ENCODE assay signal across 30 cellular contexts in genomic region chr5:157721159-157721558, GRCh38. TPM values are rescaled to one million over a fixed set of nuclear protein-coding genes. Genes with fewer than 3 reads are reported as not detected.
"Had no signal": no experiment of that assay in that cellular context is flagged by ENCODE, and none has a peak within 500 bp of the region (broad histone marks: within the 10 kb centered on the region; RNA-seq: fewer than 3 reads in every experiment).

No MANE protein-coding gene starts in this region.

- H3K27ac Mint-ChIP-seq: activated naive CD4-positive, alpha-beta T cell treated with anti-CD3 and anti-CD28 coated beads for 36 hours; activated naive CD8-positive, alpha-beta T cell; activated T-helper 17 cell treated with anti-CD3 and anti-CD28 coated beads, Interleukin-2, amount 50 U/mL, for 72 hours; brain; T-helper 2 cell treated with Interferon-gamma antibody and Interleukin-4, amounts not matched to agents 5 μg/mL and 100 μg/mL, for 36 hours; WTC11 had no signal

- H3K4me3 Mint-ChIP-seq: activated naive CD4-positive, alpha-beta T cell treated with anti-CD3 and anti-CD28 coated beads for 36 hours; activated naive CD8-positive, alpha-beta T cell; activated T-helper 17 cell treated with anti-CD3 and anti-CD28 coated beads, Interleukin-2, amount 50 U/mL, for 72 hours; brain; central memory CD8-positive, alpha-beta T cell; T-helper 2 cell treated with Interferon-gamma antibody and Interleukin-4, amounts not matched to agents 5 μg/mL and 100 μg/mL, for 36 hours; WTC11 had no signal

- H3K9me3 Mint-ChIP-seq: central memory CD8-positive, alpha-beta T cell had no signal

- ATAC-seq: activated T-helper 17 cell treated with anti-CD3 and anti-CD28 coated beads, Interleukin-2, amount 50 U/mL, for 72 hours; Panc1; Right ventricle myocardium inferior; WTC11 had no signal

- DNase-seq: activated CD4-positive, alpha-beta T cell treated with anti-CD3 and anti-CD28 coated beads for 48 hours; activated CD4-positive, alpha-beta T cell treated with anti-CD3 and anti-CD28 coated beads, Interleukin-2, amount 50 U/mL, for 4 hours; activated CD4-positive, CD25-positive, alpha-beta regulatory T cell treated with anti-CD3 and anti-CD28 coated beads, Interleukin-2, amount 50 U/mL, for 72 hours; activated gamma-delta T cell; activated naive CD4-positive, alpha-beta T cell treated with anti-CD3 and anti-CD28 coated beads for 36 hours; activated T-cell treated with anti-CD3 and anti-CD28 coated beads for 4 hours; activated T-cell treated with anti-CD3 and anti-CD28 coated beads, Interleukin-2, amount 50 U/mL, for 48 hours; amygdala; MM.1S; NCI-H1105; NCI-H1694 treated with DMSO at 0.1 percent for 48 hours; NCI-H2029 treated with DMSO at 0.1 percent for 48 hours; NCI-H2171; NCI-H2227 treated with DMSO at 0.1 percent for 48 hours; NCI-H510A; NCI-H774; NK-92 treated with Interleukin-12 subunit alpha and Interleukin-12 subunit beta, amount 100 ng/mL, for 24 hours; OCI-M1; RPMI8226 had no signal

- H3K27me3 Mint-ChIP-seq: activated naive CD8-positive, alpha-beta T cell; activated T-helper 17 cell treated with anti-CD3 and anti-CD28 coated beads, Interleukin-2, amount 50 U/mL, for 72 hours; brain; central memory CD8-positive, alpha-beta T cell had no signal

RNA-seq across cellular contexts. Expression of gene C5orf52, which starts 49.8 kb away (rescaled TPM):
- total RNA-seq: activated CD8-positive, alpha-beta memory T cell treated with anti-CD3 and anti-CD28 coated beads for 36 hours; activated naive CD4-positive, alpha-beta T cell treated with anti-CD3 and anti-CD28 coated beads for 36 hours; activated T-helper 17 cell treated with anti-CD3 and anti-CD28 coated beads, Interleukin-2, amount 50 U/mL, for 72 hours; astrocyte; Right ventricle myocardium inferior; T-helper 1 cell treated with Interleukin-12 subunit alpha and Interleukin-12 subunit beta and Interleukin-4 antibody, amounts not matched to agents 30 ng/mL and 1 ng/mL, for 36 hours; WTC11 had no signal
